In the genomic region with DNA sequence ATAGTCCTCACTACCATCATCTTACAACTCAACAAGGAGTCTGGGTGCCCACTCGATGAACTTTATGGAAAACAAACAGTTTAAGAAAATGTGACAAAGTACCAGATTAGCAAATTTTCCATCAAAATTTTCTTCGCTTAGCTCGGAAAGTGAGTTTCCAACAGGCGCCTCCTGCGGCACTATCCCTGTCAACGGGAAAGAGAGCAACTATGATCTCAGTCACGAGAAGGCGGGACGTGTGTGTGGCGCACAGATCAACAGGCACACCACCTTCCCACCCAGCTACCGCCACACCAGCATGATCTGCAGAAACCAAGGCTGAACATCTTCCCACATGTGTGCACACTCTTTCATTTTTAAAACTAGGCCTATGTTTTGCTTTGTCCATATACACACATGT, we compare ENCODE assay signal across 18 cellular contexts.
"Had no signal": no experiment of that assay in that cellular context is flagged by ENCODE, and none has a peak within 500 bp of the region (broad histone marks: within the 10 kb centered on the region; RNA-seq: fewer than 3 reads in every experiment).

No MANE protein-coding gene starts in this region.

- DNase-seq: activated B cell treated with CpG ODN at 0.5 μM for 24 hours; activated CD4-positive, alpha-beta memory T cell treated with anti-CD3 and anti-CD28 coated beads for 36 hours; activated CD4-positive, alpha-beta T cell treated with anti-CD3 and anti-CD28 coated beads, Interleukin-2, amount 10 ng/mL, durations not matched to agents 7 days and 5 days; activated CD8-positive, alpha-beta memory T cell treated with anti-CD3 and anti-CD28 coated beads, Interleukin-2, amount 50 U/mL, for 4 hours; brain microvascular endothelial cell; MG63; MV-4-11; NCI-H1092 treated with DMSO at 0.1 percent for 48 hours; NCI-H1417 treated with DMSO at 0.1 percent for 48 hours; NCI-H1694; NCI-H2029; NCI-H446; NCI-H524; Peyer's patch; SHP77 treated with DMSO at 0.1 percent for 48 hours had no signal

- H3K9me3 ChIP-seq: MG63, Peyer's patch had no signal

- H3K9ac ChIP-seq: KMS-11 had no signal

- H3K4me1 Mint-ChIP-seq: activated B cell treated with CpG ODN at 0.5 μM for 24 hours; activated CD4-positive, alpha-beta T cell treated with anti-CD3 and anti-CD28 coated beads, Interleukin-2, amount 10 ng/mL, durations not matched to agents 7 days and 5 days had no signal

- H3K9me3 Mint-ChIP-seq: activated B cell treated with CpG ODN at 0.5 μM for 24 hours; activated CD4-positive, alpha-beta memory T cell treated with anti-CD3 and anti-CD28 coated beads for 36 hours; activated CD4-positive, alpha-beta T cell treated with anti-CD3 and anti-CD28 coated beads, Interleukin-2, amount 10 ng/mL, durations not matched to agents 7 days and 5 days; T-helper 1 cell treated with Interleukin-12 subunit alpha and Interleukin-12 subunit beta and Interleukin-4 antibody, amounts not matched to agents 30 μg/mL and 1 μg/mL, for 36 hours had no signal

- H3K4me2 ChIP-seq: KMS-11 had no signal

- H3K27me3 ChIP-seq: brain microvascular endothelial cell, cardiac muscle cell, MG63, Peyer's patch had no signal

- H3K27ac ChIP-seq: brain microvascular endothelial cell, cardiac muscle cell, KMS-11, Peyer's patch had no signal

- H3K4me3 ChIP-seq: cardiac muscle cell, MG63, Peyer's patch had no signal

- H3K27ac Mint-ChIP-seq: activated B cell treated with CpG ODN at 0.5 μM for 24 hours; activated CD4-positive, alpha-beta memory T cell treated with anti-CD3 and anti-CD28 coated beads for 36 hours; T-helper 1 cell treated with Interleukin-12 subunit alpha and Interleukin-12 subunit beta and Interleukin-4 antibody, amounts not matched to agents 30 μg/mL and 1 μg/mL, for 36 hours had no signal

- H3K4me3 Mint-ChIP-seq: activated B cell treated with CpG ODN at 0.5 μM for 24 hours; activated CD4-positive, alpha-beta memory T cell treated with anti-CD3 and anti-CD28 coated beads for 36 hours; activated CD4-positive, alpha-beta T cell treated with anti-CD3 and anti-CD28 coated beads, Interleukin-2, amount 10 ng/mL, durations not matched to agents 7 days and 5 days; T-helper 1 cell treated with Interleukin-12 subunit alpha and Interleukin-12 subunit beta and Interleukin-4 antibody, amounts not matched to agents 30 μg/mL and 1 μg/mL, for 36 hours had no signal

- H3K27me3 Mint-ChIP-seq: activated B cell treated with CpG ODN at 0.5 μM for 24 hours; activated CD4-positive, alpha-beta memory T cell treated with anti-CD3 and anti-CD28 coated beads for 36 hours; activated CD4-positive, alpha-beta T cell treated with anti-CD3 and anti-CD28 coated beads, Interleukin-2, amount 10 ng/mL, durations not matched to agents 7 days and 5 days had no signal

- H3K4me1 ChIP-seq: Peyer's patch had no signal
